Comparison of ENCODE assay signal across 8 cellular contexts in genomic region chr2:205766765-205767359, GRCh38.
A peak's percentile ranks its signal among the peaks of the same experiment; 100 is the strongest.
DNase-seq lines count a peak whose midpoint lies in the region; ATAC-seq, FAIRE-seq and TF ChIP-seq lines count a peak whose summit lies in the region.

No MANE protein-coding gene starts in this region.

- peaks cover 5% of the 10 kb centered on the region for H3K36me3 Mint-ChIP-seq in T-helper 2 cell treated with Interferon-gamma antibody and Interleukin-4, amounts not matched to agents 5 μg/mL and 100 μg/mL, for 36 hours (ENCODE audit: low read depth)
- H3K36me3 Mint-ChIP-seq in brain = peaks cover 20% of the 10 kb centered on the region

- no peaks in the 10 kb centered on the region for H3K36me3 ChIP-seq in MM.1S (replicated peaks; ENCODE audit: insufficient read depth, low read length)

- H3K27me3 Mint-ChIP-seq in T-helper 2 cell treated with Interferon-gamma antibody and Interleukin-4, amounts not matched to agents 5 μg/mL and 100 μg/mL, for 36 hours (ENCODE audit: low read depth) = peaks cover 21% of the 10 kb centered on the region
- H3K27me3 Mint-ChIP-seq in brain = peaks cover 18% of the 10 kb centered on the region

- no peak overlapping the region for H3K4me3 Mint-ChIP-seq in T-helper 2 cell treated with Interferon-gamma antibody and Interleukin-4, amounts not matched to agents 5 μg/mL and 100 μg/mL, for 36 hours
- H3K4me3 Mint-ChIP-seq in brain = peak overlapping the region in 1 of 5 experiments; percentile 36

- no peaks in the 10 kb centered on the region for H4K20me1 ChIP-seq in MM.1S (ENCODE audit: insufficient read depth, low read length)

- no peak overlapping the region for H3K9ac ChIP-seq in MM.1S (ENCODE audit: low read length)

- H3K79me2 ChIP-seq in MM.1S (ENCODE audit: low read length) = no peaks in the 10 kb centered on the region

- DNase-seq in AML-193 (lab: John Stamatoyannopoulos, UW) = peak; percentile 18 to 39
- DNase-seq in MM.1S = peak; percentile 73
- DNase-seq in T-helper 2 cell treated with Interferon-gamma antibody and Interleukin-4, amounts not matched to agents 5 μg/mL and 100 μg/mL, for 36 hours (ENCODE audit: low spot score) = peak; percentile 13
- peak; percentile 62 to 67 for DNase-seq in stimulated activated CD4-positive, alpha-beta T cell treated with anti-CD3 and anti-CD28 coated beads, Interleukin-2, amount 100 ng/mL, for 24 hours

- H3K27ac Mint-ChIP-seq in T-helper 2 cell treated with Interferon-gamma antibody and Interleukin-4, amounts not matched to agents 5 μg/mL and 100 μg/mL, for 36 hours = no peak overlapping the region
- H3K27ac Mint-ChIP-seq in brain = peak overlapping the region in 3 of 5 experiments; percentile 65 to 87 (median 68)

- no peaks in the 10 kb centered on the region for H3K9me2 ChIP-seq in MM.1S (replicated peaks; ENCODE audit: insufficient read depth, low read length)

- peak; percentile 85 for TF ChIP-seq CTCF in MM.1S (IDR thresholded peaks at IDR 0.05; ENCODE audit: low read length)
- TF ChIP-seq CTCF in brain (conservative IDR thresholded peaks at IDR 0.05) = peak; percentile 85 to 94

- H3K4me3 ChIP-seq in MM.1S (ENCODE audit: low read length) = no peak overlapping the region

- no peaks in the 10 kb centered on the region for H3K27me3 ChIP-seq in MM.1S (replicated peaks; ENCODE audit: insufficient read depth, low read length)

- H3K4me1 ChIP-seq in MM.1S (ENCODE audit: low read length) = peaks cover 14% of the 10 kb centered on the region

- H3K4me2 ChIP-seq in MM.1S (ENCODE audit: low read depth, low read length) = no peak overlapping the region

- no peaks in the 10 kb centered on the region for H3K9me3 Mint-ChIP-seq in T-helper 2 cell treated with Interferon-gamma antibody and Interleukin-4, amounts not matched to agents 5 μg/mL and 100 μg/mL, for 36 hours
- H3K9me3 Mint-ChIP-seq in brain = no peaks in the 10 kb centered on the region

- no peaks in the 10 kb centered on the region for H3K9me3 ChIP-seq in MM.1S (replicated peaks; ENCODE audit: insufficient read depth, low read length)

- H3K27ac ChIP-seq in MM.1S (ENCODE audit: low read length) = no peak overlapping the region

- peaks cover 7% of the 10 kb centered on the region; the same call in 1 of the 2 replicates for H3F3A ChIP-seq in MM.1S (ENCODE audit: insufficient read depth, low read length)

- peak; percentile 72 for ATAC-seq in GM18867 (IDR thresholded peaks at IDR 0.05; ENCODE audit: unreplicated experiment)
- no peak for ATAC-seq in HG03520 (IDR thresholded peaks at IDR 0.05; ENCODE audit: unreplicated experiment)

- peak; percentile 64 for FAIRE-seq in islet of Langerhans (lab: Jason Lieb, UNC)

- H2AFZ ChIP-seq in MM.1S (ENCODE audit: low read length) = no peak overlapping the region

- peaks cover 7% of the 10 kb centered on the region for H3K4me1 Mint-ChIP-seq in T-helper 2 cell treated with Interferon-gamma antibody and Interleukin-4, amounts not matched to agents 5 μg/mL and 100 μg/mL, for 36 hours (ENCODE audit: low read depth)
- peaks cover 92% of the 10 kb centered on the region for H3K4me1 Mint-ChIP-seq in brain

Comparison
In these comparisons a context has a peak if more than half of its experiments do, and no peak if none do; other contexts are left out.
1. DNase-seq: peak in every context shown above with its lines; median percentile 73 in MM.1S; 64 in stimulated activated CD4-positive, alpha-beta T cell treated with anti-CD3 and anti-CD28 coated beads, Interleukin-2, amount 100 ng/mL, for 24 hours; 28 in AML-193; 13 in T-helper 2 cell treated with Interferon-gamma antibody and Interleukin-4, amounts not matched to agents 5 μg/mL and 100 μg/mL, for 36 hours.